Comparison of ENCODE assay signal across 8 cellular contexts in the genomic region with DNA sequence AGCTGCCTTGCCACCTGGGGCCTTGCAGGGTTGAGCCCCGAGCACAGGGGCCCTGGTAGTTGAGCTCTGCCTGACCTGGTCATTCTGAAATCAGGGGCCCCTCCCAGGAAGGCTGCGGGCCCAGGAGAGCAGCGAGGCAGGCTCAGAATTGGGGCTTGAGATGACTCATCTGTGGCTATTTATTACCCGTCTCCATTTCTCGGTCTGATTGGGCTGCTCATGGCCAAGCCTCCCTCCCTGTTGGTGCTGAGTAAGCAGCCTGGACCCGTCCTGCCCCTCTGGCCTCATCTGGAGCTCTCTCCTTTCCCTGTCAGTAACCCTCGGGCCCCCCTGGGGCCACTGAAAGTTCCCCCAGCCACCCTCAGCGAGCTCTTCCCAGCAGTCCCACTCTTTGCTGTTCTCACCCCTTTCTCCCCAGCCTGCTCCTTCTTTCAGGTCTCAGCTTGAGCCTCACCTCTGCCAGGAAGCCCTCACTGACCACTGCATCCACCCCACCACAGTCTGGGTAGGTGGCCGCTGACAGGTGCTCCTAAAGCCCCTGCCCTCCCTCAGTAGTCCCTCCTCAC. TPM values are rescaled to one million over a fixed set of nuclear protein-coding genes. Genes with fewer than 3 reads are reported as not detected.
DNase-seq lines count a peak whose midpoint lies in the region; ATAC-seq, FAIRE-seq and TF ChIP-seq lines count a peak whose summit lies in the region.

No MANE protein-coding gene starts in this region.

- no peak for TF ChIP-seq CTCF in Calu3 (IDR thresholded peaks at IDR 0.05; ENCODE audit: unreplicated experiment)
- no peak for TF ChIP-seq CTCF in H1 (IDR thresholded peaks at IDR 0.05; ENCODE audit: control extremely low read depth in 1 of 3, insufficient read depth in 1 of 3, low read depth in 1 of 3, low read length in 3 of 3)
- no peak for TF ChIP-seq CTCF in prostate gland (IDR thresholded peaks at IDR 0.05)

- no peak overlapping the region for H3K4ac ChIP-seq in H1 (replicated peaks; ENCODE audit: insufficient read length, low read depth, low read length)

- CTCF ChIA-PET in Calu3 (lab: Charles Lee) (interaction anchor here (1.0 to 1.2 kb wide), 2 partner anchors 27 to 33 kb away, joined by 3 to 6 read pairs; no protein-coding TSS in a partner anchor), H1 (lab: Charles Lee; ENCODE audit: partially characterized antibody) (interaction anchor here (0.7 to 3.1 kb wide), 10 partner anchors 15 to 86 kb away, joined by 3 to 23 read pairs (median 3); no protein-coding TSS in a partner anchor)

- no peaks in the 10 kb centered on the region for H3K36me3 Mint-ChIP-seq in Calu3 (ENCODE audit: insufficient read depth, unreplicated experiment)
- H3K36me3 Mint-ChIP-seq in natural killer cell treated with Interleukin-12 subunit alpha and Interleukin-12 subunit beta and Interleukin-15 and Interleukin-18, amount 100 ng/mL, for 72 hours: no peaks in the 10 kb centered on the region

- DNase-seq in Calu3: peak; percentile 54
- DNase-seq in GM19240 (ENCODE audit: insufficient read length, low spot score): peak; percentile 61
- peak; percentile 86 for DNase-seq in RPMI7951 (ENCODE audit: low read depth)
- DNase-seq in H1 (ENCODE audit: low read depth in 1 of 2, low spot score in 2 of 2): no peak
- DNase-seq in natural killer cell treated with Interleukin-12 subunit alpha and Interleukin-12 subunit beta and Interleukin-15 and Interleukin-18, amount 100 ng/mL, for 72 hours (ENCODE audit: low spot score): peak; percentile 85
- DNase-seq in SW 1271 (lab: John Stamatoyannopoulos, UW): no peak
- no peak for DNase-seq in prostate gland (ENCODE audit: low spot score)

- H3K27me3 ChIP-seq in H1 (replicated peaks in 1 of 4; ENCODE audit: control insufficient read depth in 3 of 4, extremely low read depth in 1 of 4, insufficient read depth in 3 of 4, low read length in 3 of 4) (no peaks in the 10 kb centered on the region; a peak in 1 of 7 replicates), prostate gland (replicated peaks; ENCODE audit: insufficient read depth) (no peaks in the 10 kb centered on the region)

- peaks cover 13% of the 10 kb centered on the region for H3K4me1 Mint-ChIP-seq in Calu3 (ENCODE audit: low read depth, unreplicated experiment)
- H3K4me1 Mint-ChIP-seq in natural killer cell treated with Interleukin-12 subunit alpha and Interleukin-12 subunit beta and Interleukin-15 and Interleukin-18, amount 100 ng/mL, for 72 hours (ENCODE audit: low read depth in 2 of 2): peaks cover 36 to 38% of the 10 kb centered on the region in 2 donors

- no peak overlapping the region for H3K14ac ChIP-seq in H1 (ENCODE audit: insufficient read length)

- peak overlapping the region; percentile 81; the same call in 1 of the 2 replicates for H2BK15ac ChIP-seq in H1 (ENCODE audit: low read length)

- no peak overlapping the region for H2AK5ac ChIP-seq in H1 (ENCODE audit: low read depth, low read length)

- no peak overlapping the region for H2BK20ac ChIP-seq in H1 (ENCODE audit: low read length)

- peak overlapping the region; percentile 18 for H3K27ac Mint-ChIP-seq in Calu3 (ENCODE audit: unreplicated experiment)
- H3K27ac Mint-ChIP-seq in natural killer cell treated with Interleukin-12 subunit alpha and Interleukin-12 subunit beta and Interleukin-15 and Interleukin-18, amount 100 ng/mL, for 72 hours: peak overlapping the region; percentile 54 to 87

- ATAC-seq in HG03095 (IDR thresholded peaks at IDR 0.05; ENCODE audit: unreplicated experiment): peak; percentile 57
- peak; percentile 73 for ATAC-seq in natural killer cell treated with Interleukin-12 subunit alpha and Interleukin-12 subunit beta and Interleukin-15 and Interleukin-18, amount 100 ng/mL, for 72 hours

- no peaks in the 10 kb centered on the region for H3K79me2 ChIP-seq in H1 (ENCODE audit: control insufficient read depth in 1 of 2, insufficient read depth in 2 of 2, low read length in 2 of 2)

- 0 out of 4 replicates have a peak overlapping the region, but pooled peaks of 1 of the 2 experiments have one; percentile 2 for H3K4me2 ChIP-seq in H1 (ENCODE audit: insufficient read depth in 1 of 2, low read depth in 2 of 2, low read length in 2 of 2)

- H3K27ac ChIP-seq in H1 (ENCODE audit: low read depth, low read length) (no peak overlapping the region), prostate gland (no peak overlapping the region)

- H3K79me1 ChIP-seq in H1 (ENCODE audit: low read depth, low read length): no peaks in the 10 kb centered on the region

- no peak overlapping the region for H3K23ac ChIP-seq in H1 (ENCODE audit: insufficient read length)

- H3K18ac ChIP-seq in H1 (ENCODE audit: extremely low read depth, low read length): peak overlapping the region; percentile 71

- H3K27me3 Mint-ChIP-seq in Calu3 (ENCODE audit: unreplicated experiment): no peaks in the 10 kb centered on the region
- no peaks in the 10 kb centered on the region for H3K27me3 Mint-ChIP-seq in natural killer cell treated with Interleukin-12 subunit alpha and Interleukin-12 subunit beta and Interleukin-15 and Interleukin-18, amount 100 ng/mL, for 72 hours

- H2BK12ac ChIP-seq in H1 (ENCODE audit: low read depth, low read length): 0 out of 2 replicates have a peak overlapping the region, but pooled peaks have one; percentile 62

- no peak overlapping the region for H2BK120ac ChIP-seq in H1 (replicated peaks; ENCODE audit: low read depth, low read length)

- H3K4me3 Mint-ChIP-seq in Calu3 (ENCODE audit: low read depth, unreplicated experiment): peak overlapping the region; percentile 24
- peak overlapping the region; percentile 69 for H3K4me3 Mint-ChIP-seq in natural killer cell treated with Interleukin-12 subunit alpha and Interleukin-12 subunit beta and Interleukin-15 and Interleukin-18, amount 100 ng/mL, for 72 hours

- H3K4me3 ChIP-seq in H1 (ENCODE audit: extremely low read depth in 1 of 4, insufficient read depth in 2 of 4, low read depth in 3 of 4, low read length in 4 of 4) (no peak overlapping the region), prostate gland (no peak overlapping the region)

- POLR2A ChIA-PET in H1 (lab: Charles Lee; ENCODE audit: partially characterized antibody): interaction anchor here (0.7 to 1.4 kb wide), 7 partner anchors 13 to 139 kb away, joined by 3 to 5 read pairs (median 3); no protein-coding TSS in a partner anchor

- intact Hi-C loops in Calu3 (cut with micrococcal nuclease; ENCODE audit: unreplicated experiment): no loop called here
- intact Hi-C loops in prostate gland (cut with DNase I): no loop called here

- H3K23me2 ChIP-seq in H1 (ENCODE audit: low read depth, low read length): no peaks in the 10 kb centered on the region

- no peak for TF ChIP-seq RAD21 in H1 (IDR thresholded peaks at IDR 0.05 in 1 of 2, conservative IDR thresholded peaks at IDR 0.05 in 1 of 2; ENCODE audit: low read depth in 2 of 2, low read length in 2 of 2)

- no peak overlapping the region for H4K5ac ChIP-seq in H1 (ENCODE audit: insufficient read length, low read depth, low read length)

- no peaks in the 10 kb centered on the region for H4K20me1 ChIP-seq in H1 (replicated peaks in 1 of 2; ENCODE audit: control insufficient read depth in 1 of 2, insufficient read depth in 2 of 2, low read length in 2 of 2)

- peak overlapping the region; percentile 89 for H4K91ac ChIP-seq in H1 (replicated peaks; ENCODE audit: insufficient read length, low read length)

- H2AFZ ChIP-seq in H1 (ENCODE audit: low read length): peak overlapping the region; percentile 73

- no peak for TF ChIP-seq EP300 in H1 (IDR thresholded peaks at IDR 0.05; ENCODE audit: borderline replicate concordance in 1 of 2, low read depth in 2 of 2, low read length in 2 of 2)

- H3K4me1 ChIP-seq in H1 (replicated peaks in 1 of 4; ENCODE audit: control insufficient read depth in 3 of 4, insufficient read depth in 4 of 4, low read length in 3 of 4) (peaks cover 0 to 13% (median 4%) of the 10 kb centered on the region in 4 experiments; a peak in 5 of 7 replicates), prostate gland (replicated peaks) (no peaks in the 10 kb centered on the region)

- no peak overlapping the region for H3K56ac ChIP-seq in H1 (replicated peaks; ENCODE audit: insufficient read length, low read depth, low read length)

- no peak for FAIRE-seq in H1 (lab: Jason Lieb, UNC)

- H3K9ac ChIP-seq in H1 (replicated peaks in 1 of 4; ENCODE audit: extremely low read depth in 1 of 4, low read depth in 3 of 4, low read length in 3 of 4): no peak overlapping the region

- BruUV-seq in Calu3 (replicated peaks; lab: Mats Ljungman, UMichigan): no TSS peak

- H4K8ac ChIP-seq in H1 (ENCODE audit: extremely low read depth, insufficient read depth, low read length): peak overlapping the region; percentile 73

- peak overlapping the region; percentile 52; the same call in 1 of the 2 replicates for H2BK5ac ChIP-seq in H1 (ENCODE audit: low read depth, low read length)

- no peak for TF ChIP-seq POLR2A in H1 (IDR thresholded peaks at IDR 0.05; ENCODE audit: control extremely low read depth in 1 of 2, low read depth in 2 of 2, low read length in 2 of 2)
- no peak for TF ChIP-seq POLR2A in prostate gland (IDR thresholded peaks at IDR 0.05)

- H3K9me3 Mint-ChIP-seq in Calu3 (ENCODE audit: low read depth, unreplicated experiment): no peaks in the 10 kb centered on the region
- no peaks in the 10 kb centered on the region for H3K9me3 Mint-ChIP-seq in natural killer cell treated with Interleukin-12 subunit alpha and Interleukin-12 subunit beta and Interleukin-15 and Interleukin-18, amount 100 ng/mL, for 72 hours

- no peaks in the 10 kb centered on the region for H3K9me3 ChIP-seq in H1 (ENCODE audit: insufficient read depth in 2 of 2, low read depth in 1 of 2, low read length in 1 of 2)
- H3K9me3 ChIP-seq in prostate gland: no peaks in the 10 kb centered on the region

- H3K36me3 ChIP-seq in H1 (ENCODE audit: control insufficient read depth in 2 of 4, insufficient read depth in 4 of 4, low read length in 3 of 4) (no peaks in the 10 kb centered on the region), prostate gland (no peaks in the 10 kb centered on the region)

- 53% methylated on average over 9 of the region's 9 CpGs; no CpG with 5 or more reads in 1 of the 2 experiments for WGBS in H1 (ENCODE audit: extremely low coverage in 1 of 2, insufficient coverage in 1 of 2, insufficient read length in 1 of 2, insufficient replicate concordance in 2 of 2, low coverage in 1 of 2, low lambda C conversion rate in 2 of 2, missing lambda C conversion rate in 1 of 2), 2 experiments
- WGBS in prostate gland: 30% methylated on average over 9 of the region's 9 CpGs

RNA-seq across cellular contexts. Expression of a gene that starts 11.0 kb away (rescaled TPM):
- not detected in 2 replicates for total RNA-seq in Calu3 (2022)
- not detected in 2 replicates for total RNA-seq in RPMI7951 (2014; rRNA removed; shearing (Covaris generic))
- 32.7 and 35.1 TPM in 2 replicates for total RNA-seq in H1 (2021; fragmentation: NEBNext Ultra II Directional; extraction: Animal tissue kit (Norgen Biotek cat#: 25700))
- 23.2 and 26.7 TPM in 2 replicates for polyA plus RNA-seq in H1 (2011; rRNA removed)
- polyA plus RNA-seq in H1 (2011; cell fraction: cytosol; rRNA removed): 16.7 TPM
- 26.1 TPM for polyA plus RNA-seq in H1 (2011; cell fraction: nucleus; rRNA removed)
- 15.0 to 25.1 TPM (median 23.2 TPM) in 4 replicates for polyA plus RNA-seq in H1 (2012, experiment 1 of 2)
- polyA plus RNA-seq in H1 (2012, experiment 2 of 2): 20.2 TPM
- 29.7 TPM for polyA plus RNA-seq in H1 (2013, experiment 1 of 2)
- polyA plus RNA-seq in H1 (2013, experiment 2 of 2): 29.6 TPM
- 13.4 and 14.5 TPM in 2 replicates for polyA minus RNA-seq in H1 (2011; rRNA and poly(A)+ RNA removed)
- 13.3 TPM for polyA minus RNA-seq in H1 (2011; cell fraction: cytosol; rRNA and poly(A)+ RNA removed)
- polyA minus RNA-seq in H1 (2011; cell fraction: nucleus; rRNA and poly(A)+ RNA removed): 12.3 TPM
- 10 to 100 TPM; 16.3 to 77.3 TPM for total RNA-seq in natural killer cell treated with Interleukin-12 subunit alpha and Interleukin-12 subunit beta and Interleukin-15 and Interleukin-18, amount 100 ng/mL, for 72 hours
- total RNA-seq in prostate gland: 1 to 10 TPM in 1 of 2 donors, under 1 TPM in 1; 0.32 to 4.7 TPM

RNA-seq across cellular contexts. Expression of a gene that starts 32.8 kb away (rescaled TPM):
- total RNA-seq in Calu3 (2022) (23.4 and 28.8 TPM in 2 replicates), prostate gland (10 to 100 TPM; 35.6 to 84.3 TPM)
- 25.1 and 35.0 TPM in 2 replicates for total RNA-seq in RPMI7951 (2014; rRNA removed; shearing (Covaris generic))
- 65.5 and 66.1 TPM in 2 replicates for total RNA-seq in H1 (2021; fragmentation: NEBNext Ultra II Directional; extraction: Animal tissue kit (Norgen Biotek cat#: 25700))
- polyA plus RNA-seq in H1 (2011; rRNA removed): 106 and 149 TPM in 2 replicates
- 92.6 TPM for polyA plus RNA-seq in H1 (2011; cell fraction: cytosol; rRNA removed)
- polyA plus RNA-seq in H1 (2011; cell fraction: nucleus; rRNA removed): 266 TPM
- 57.0 to 78.2 TPM (median 75.2 TPM) in 4 replicates for polyA plus RNA-seq in H1 (2012, experiment 1 of 2)
- polyA plus RNA-seq in H1 (2012, experiment 2 of 2): 75.0 TPM
- 49.8 TPM for polyA plus RNA-seq in H1 (2013, experiment 1 of 2)
- polyA plus RNA-seq in H1 (2013, experiment 2 of 2): 49.9 TPM
- 31.7 and 34.1 TPM in 2 replicates for polyA minus RNA-seq in H1 (2011; rRNA and poly(A)+ RNA removed)
- polyA minus RNA-seq in H1 (2011; cell fraction: cytosol; rRNA and poly(A)+ RNA removed): 33.5 TPM
- polyA minus RNA-seq in H1 (2011; cell fraction: nucleus; rRNA and poly(A)+ RNA removed): 47.5 TPM
- total RNA-seq in natural killer cell treated with Interleukin-12 subunit alpha and Interleukin-12 subunit beta and Interleukin-15 and Interleukin-18, amount 100 ng/mL, for 72 hours: 100 to 1,000 TPM in 1 of 2 donors, 10 to 100 TPM in 1; 52.5 to 118 TPM

Comparison
In these comparisons a context has a peak if more than half of its experiments do, and no peak if none do; other contexts are left out.
1. DNase-seq: peak in Calu3 (single experiment), GM19240 (single experiment), RPMI7951 (single experiment) and natural killer cell treated with Interleukin-12 subunit alpha and Interleukin-12 subunit beta and Interleukin-15 and Interleukin-18, amount 100 ng/mL, for 72 hours (single experiment); none in H1 (0 of 2), SW 1271 (0 of 2) and prostate gland (single experiment).